11 cellular contexts compared by ENCODE assay signal in the genomic region with DNA sequence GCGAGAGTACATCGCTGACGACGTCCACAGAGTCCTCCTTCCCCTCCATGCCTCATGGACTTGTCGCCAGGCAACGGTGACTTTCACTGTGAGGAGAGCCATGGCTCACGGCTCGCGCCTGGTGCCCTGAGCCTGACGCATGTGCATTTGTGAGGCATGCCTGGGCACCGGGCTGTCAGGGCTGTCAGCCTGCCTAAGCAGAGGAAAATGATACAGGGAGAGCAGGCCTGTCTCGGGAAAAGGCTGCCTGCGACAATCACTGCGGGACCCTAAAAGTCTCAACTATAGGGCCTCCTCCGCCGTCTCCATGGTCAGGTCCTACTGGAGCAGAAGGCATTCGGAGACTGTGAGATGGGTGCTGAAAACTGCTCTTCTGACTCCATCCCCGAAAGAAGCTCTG.
"Had no signal": no experiment of that assay in that cellular context is flagged by ENCODE, and none has a peak within 500 bp of the region (broad histone marks: within the 10 kb centered on the region; RNA-seq: fewer than 3 reads in every experiment).

No MANE protein-coding gene starts in this region.

- DNase-seq: glutamatergic neuron; occipital lobe; sigmoid colon; stimulated activated CD4-positive, alpha-beta T cell treated with anti-CD3 and anti-CD28 coated beads, Interleukin-12 subunit alpha, Interleukin-12 subunit beta, amount 100 ng/mL, for 4 hours; stimulated activated naive CD8-positive, alpha-beta T cell treated with anti-CD3 and anti-CD28 coated beads, Interleukin-15, Interleukin-2, amounts not matched to agents 100 U/mL and 50 U/mL, for 24 hours; T-helper 17 cell had no signal

- H3K27me3 Mint-ChIP-seq: natural killer cell treated with Interleukin-12 subunit alpha and Interleukin-12 subunit beta and Interleukin-15 and Interleukin-18, amount 100 ng/mL, for 72 hours; T-helper 17 cell; type B pancreatic cell had no signal

- H3K27ac Mint-ChIP-seq: memory B cell; natural killer cell treated with Interleukin-12 subunit alpha and Interleukin-12 subunit beta and Interleukin-15 and Interleukin-18, amount 100 ng/mL, for 72 hours; T-helper 17 cell; type B pancreatic cell had no signal

- H3K4me1 Mint-ChIP-seq: memory B cell, T-helper 17 cell had no signal

- H3K4me3 Mint-ChIP-seq: memory B cell; natural killer cell treated with Interleukin-12 subunit alpha and Interleukin-12 subunit beta and Interleukin-15 and Interleukin-18, amount 100 ng/mL, for 72 hours; T-helper 17 cell; type B pancreatic cell had no signal

- H3K36me3 Mint-ChIP-seq: natural killer cell treated with Interleukin-12 subunit alpha and Interleukin-12 subunit beta and Interleukin-15 and Interleukin-18, amount 100 ng/mL, for 72 hours; type B pancreatic cell had no signal

- H3K9me3 Mint-ChIP-seq: memory B cell; natural killer cell treated with Interleukin-12 subunit alpha and Interleukin-12 subunit beta and Interleukin-15 and Interleukin-18, amount 100 ng/mL, for 72 hours; type B pancreatic cell had no signal

- FAIRE-seq: bronchial epithelial cell, endometrium had no signal
